In genomic region chr22:38834215-38834953, GRCh38 we compare ENCODE assay signal across 31 cellular contexts.
"Had no signal": no experiment of that assay in that cellular context is flagged by ENCODE, and none has a peak within 500 bp of the region (broad histone marks: within the 10 kb centered on the region; RNA-seq: fewer than 3 reads in every experiment).

No MANE protein-coding gene starts in this region.

- H3K27ac Mint-ChIP-seq: activated B cell treated with CpG ODN at 0.5 μM for 24 hours; activated CD4-positive, alpha-beta T cell treated with anti-CD3 and anti-CD28 coated beads for 36 hours; activated naive CD8-positive, alpha-beta T cell; naive thymus-derived CD4-positive, alpha-beta T cell; stimulated activated effector memory CD8-positive, alpha-beta T cell treated with anti-CD3 and anti-CD28 coated beads, Interleukin-12 subunit alpha, Interleukin-12 subunit beta, amount 100 ng/mL, for 72 hours; stimulated activated naive CD8-positive, alpha-beta T cell treated with anti-CD3 and anti-CD28 coated beads, Interleukin-15, Interleukin-2, amounts not matched to agents 100 ng/mL and 50 ng/mL, for 24 hours; T-helper 2 cell treated with Interferon-gamma antibody and Interleukin-4, amounts not matched to agents 5 μg/mL and 100 μg/mL, for 36 hours had no signal

- H3K9me3 ChIP-seq: body of pancreas, heart left ventricle, psoas muscle, sigmoid colon, upper lobe of left lung had no signal

- ATAC-seq: activated CD4-positive, alpha-beta T cell treated with anti-CD3 and anti-CD28 coated beads for 36 hours; body of pancreas; effector memory CD8-positive, alpha-beta T cell; heart left ventricle; left colon; naive thymus-derived CD4-positive, alpha-beta T cell; psoas muscle; stimulated activated effector memory CD8-positive, alpha-beta T cell treated with anti-CD3 and anti-CD28 coated beads, Interleukin-12 subunit alpha, Interleukin-12 subunit beta, amount 100 ng/mL, for 72 hours had no signal

- H3K27ac ChIP-seq: body of pancreas, cardiac muscle cell, heart left ventricle, parathyroid adenoma, psoas muscle, sigmoid colon, upper lobe of left lung had no signal

- H3K27me3 Mint-ChIP-seq: activated CD4-positive, alpha-beta T cell treated with anti-CD3 and anti-CD28 coated beads for 36 hours; activated naive CD8-positive, alpha-beta T cell; effector memory CD8-positive, alpha-beta T cell; stimulated activated naive CD8-positive, alpha-beta T cell treated with anti-CD3 and anti-CD28 coated beads, Interleukin-15, Interleukin-2, amounts not matched to agents 100 ng/mL and 50 ng/mL, for 24 hours had no signal

- H3K36me3 Mint-ChIP-seq: activated naive CD8-positive, alpha-beta T cell; immature natural killer cell; stimulated activated effector memory CD8-positive, alpha-beta T cell treated with anti-CD3 and anti-CD28 coated beads, Interleukin-12 subunit alpha, Interleukin-12 subunit beta, amount 100 ng/mL, for 72 hours had no signal

- H3K79me2 ChIP-seq: parathyroid adenoma had no signal

- H3K36me3 ChIP-seq: cardiac muscle cell, heart left ventricle, sigmoid colon, upper lobe of left lung had no signal

- H3K27me3 ChIP-seq: body of pancreas, heart left ventricle, sigmoid colon, upper lobe of left lung had no signal

- H3K9me3 Mint-ChIP-seq: activated B cell treated with CpG ODN at 0.5 μM for 24 hours; effector memory CD8-positive, alpha-beta T cell; immature natural killer cell; naive thymus-derived CD4-positive, alpha-beta T cell; stimulated activated effector memory CD8-positive, alpha-beta T cell treated with anti-CD3 and anti-CD28 coated beads, Interleukin-12 subunit alpha, Interleukin-12 subunit beta, amount 100 ng/mL, for 72 hours; stimulated activated naive CD8-positive, alpha-beta T cell treated with anti-CD3 and anti-CD28 coated beads, Interleukin-15, Interleukin-2, amounts not matched to agents 100 ng/mL and 50 ng/mL, for 24 hours; T-helper 2 cell treated with Interferon-gamma antibody and Interleukin-4, amounts not matched to agents 5 μg/mL and 100 μg/mL, for 36 hours had no signal

- H3K4me3 Mint-ChIP-seq: activated B cell treated with CpG ODN at 0.5 μM for 24 hours; activated CD4-positive, alpha-beta T cell treated with anti-CD3 and anti-CD28 coated beads for 36 hours; activated naive CD8-positive, alpha-beta T cell; effector memory CD8-positive, alpha-beta T cell; immature natural killer cell; naive thymus-derived CD4-positive, alpha-beta T cell; stimulated activated effector memory CD8-positive, alpha-beta T cell treated with anti-CD3 and anti-CD28 coated beads, Interleukin-12 subunit alpha, Interleukin-12 subunit beta, amount 100 ng/mL, for 72 hours; stimulated activated naive CD8-positive, alpha-beta T cell treated with anti-CD3 and anti-CD28 coated beads, Interleukin-15, Interleukin-2, amounts not matched to agents 100 ng/mL and 50 ng/mL, for 24 hours; T-helper 2 cell treated with Interferon-gamma antibody and Interleukin-4, amounts not matched to agents 5 μg/mL and 100 μg/mL, for 36 hours had no signal

- H3K4me1 ChIP-seq: body of pancreas, heart left ventricle, parathyroid adenoma, psoas muscle, sigmoid colon had no signal

- H2AFZ ChIP-seq: parathyroid adenoma had no signal

- DNase-seq: activated B cell treated with CpG ODN at 0.5 μM for 24 hours; activated CD4-positive, alpha-beta T cell treated with anti-CD3 and anti-CD28 coated beads for 36 hours; activated CD4-positive, alpha-beta T cell treated with anti-CD3 and anti-CD28 coated beads, Interleukin-2, amount 50 U/mL, for 48 hours; activated CD8-positive, alpha-beta memory T cell treated with anti-CD3 and anti-CD28 coated beads for 24 hours; activated effector memory CD4-positive, alpha-beta T cell treated with Interleukin-2 at 50 U/mL for 16 hours; activated naive CD4-positive, alpha-beta T cell treated with Interleukin-2 at 50 U/mL for 16 hours; cerebellar nuclear complex; cortex of kidney; effector memory CD8-positive, alpha-beta T cell; erythroblast; foreskin fibroblast; heart left ventricle; hypothalamus; immature natural killer cell; kidney; left colon; midbrain; naive thymus-derived CD4-positive, alpha-beta T cell; sigmoid colon; small intestine; stimulated activated CD4-positive, alpha-beta T cell treated with anti-CD3 and anti-CD28 coated beads, Interleukin-4, amount 100 ng/mL, for 24 hours; T-helper 1 cell; upper lobe of left lung had no signal

- H3K4me3 ChIP-seq: body of pancreas, cardiac muscle cell, heart left ventricle, psoas muscle, sigmoid colon, upper lobe of left lung had no signal

- H3K4me1 Mint-ChIP-seq: activated B cell treated with CpG ODN at 0.5 μM for 24 hours; activated CD4-positive, alpha-beta T cell treated with anti-CD3 and anti-CD28 coated beads for 36 hours; immature natural killer cell; stimulated activated effector memory CD8-positive, alpha-beta T cell treated with anti-CD3 and anti-CD28 coated beads, Interleukin-12 subunit alpha, Interleukin-12 subunit beta, amount 100 ng/mL, for 72 hours had no signal
